8 cellular contexts compared by ENCODE assay signal in the genomic region with DNA sequence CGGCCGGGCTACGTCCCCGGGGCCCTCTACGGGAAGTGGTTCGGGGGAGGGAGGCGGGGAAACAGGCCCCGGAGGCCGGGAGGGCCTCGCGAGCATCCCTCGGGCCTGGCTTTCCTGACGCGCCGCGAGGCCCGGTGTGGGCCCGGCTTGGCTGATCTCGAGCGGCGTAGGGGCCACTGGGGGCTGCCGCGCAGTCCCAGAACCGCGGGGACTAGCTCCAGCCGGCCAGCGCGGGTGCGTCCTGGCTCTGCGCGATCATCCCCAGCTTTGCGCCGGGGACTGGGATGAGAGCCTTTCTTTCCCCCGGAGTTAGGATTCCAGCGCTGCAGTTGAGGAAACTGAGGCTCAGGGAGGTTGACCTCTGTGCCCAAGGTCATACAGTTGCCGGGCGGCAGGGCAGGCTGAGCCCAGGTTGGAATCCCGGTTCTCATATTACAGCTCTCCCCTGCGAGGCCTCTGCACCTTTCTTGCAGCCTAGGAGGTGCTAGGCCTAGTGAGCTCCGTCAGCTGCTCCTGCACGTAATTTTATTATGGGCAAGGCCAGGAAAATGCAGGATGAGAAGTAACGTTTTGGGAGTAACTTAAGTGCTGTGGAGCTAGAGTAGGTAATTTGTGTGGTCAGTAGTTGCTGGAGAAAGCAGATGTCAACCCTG. TPM values are rescaled to one million over a fixed set of nuclear protein-coding genes. Genes with fewer than 3 reads are reported as not detected.
DNase-seq lines count a peak whose midpoint lies in the region; ATAC-seq and TF ChIP-seq lines count a peak whose summit lies in the region.

No MANE protein-coding gene starts in this region.

- POLR2A ChIA-PET in activated naive CD8-positive, alpha-beta T cell treated with anti-CD3 and anti-CD28 coated beads, Interleukin-2, amount 10 ng/mL, durations not matched to agents 7 days and 5 days (lab: Charles Lee): interaction anchor here (0.6 to 2.6 kb wide), 6 partner anchors 11 to 621 kb away, joined by 3 to 10 read pairs (median 4); partner anchors contain the start of gene E2F6

- peak; percentile 36 for DNase-seq in NCI-H1694 (lab: John Stamatoyannopoulos, UW)
- DNase-seq in activated naive CD8-positive, alpha-beta T cell treated with anti-CD3 and anti-CD28 coated beads, Interleukin-2, amount 10 ng/mL, durations not matched to agents 7 days and 5 days: no peak
- no peak for DNase-seq in sciatic nerve (ENCODE audit: low spot score)
- DNase-seq in stimulated activated CD4-positive, alpha-beta T cell treated with anti-CD3 and anti-CD28 coated beads, Interleukin-4, amount 100 ng/mL, for 1 hour: no peak
- no peak for DNase-seq in GOT3 (lab: John Stamatoyannopoulos, UW)

- H3K27ac Mint-ChIP-seq in activated naive CD8-positive, alpha-beta T cell treated with anti-CD3 and anti-CD28 coated beads, Interleukin-2, amount 10 ng/mL, durations not matched to agents 7 days and 5 days: peak overlapping the region; percentile 79

- intact Hi-C loops in sciatic nerve (cut with DNase I): loop anchor here (5.0 kb wide), 1 partner anchor 55 kb away; no protein-coding TSS in a partner anchor

- peak overlapping the region; percentile 39 for H3K4me3 ChIP-seq in iPS-11a (ENCODE audit: low read depth, low read length)

- H3K4me3 Mint-ChIP-seq in activated naive CD8-positive, alpha-beta T cell treated with anti-CD3 and anti-CD28 coated beads, Interleukin-2, amount 10 ng/mL, durations not matched to agents 7 days and 5 days: peak overlapping the region; percentile 96

- peaks cover 63% of the 10 kb centered on the region for H3K4me1 Mint-ChIP-seq in activated naive CD8-positive, alpha-beta T cell treated with anti-CD3 and anti-CD28 coated beads, Interleukin-2, amount 10 ng/mL, durations not matched to agents 7 days and 5 days

- peak overlapping the region; percentile 78 for H3K27ac ChIP-seq in 22Rv1

- ATAC-seq in GM19025 (IDR thresholded peaks at IDR 0.05; ENCODE audit: low read depth, unreplicated experiment): peak; percentile 28
- peak; percentile 59 for ATAC-seq in activated naive CD8-positive, alpha-beta T cell treated with anti-CD3 and anti-CD28 coated beads, Interleukin-2, amount 10 ng/mL, durations not matched to agents 7 days and 5 days (ENCODE audit: low read depth)
- peak; percentile 0 for ATAC-seq in sciatic nerve

- no peaks in the 10 kb centered on the region for H3K9me3 Mint-ChIP-seq in activated naive CD8-positive, alpha-beta T cell treated with anti-CD3 and anti-CD28 coated beads, Interleukin-2, amount 10 ng/mL, durations not matched to agents 7 days and 5 days

- H3K36me3 Mint-ChIP-seq in activated naive CD8-positive, alpha-beta T cell treated with anti-CD3 and anti-CD28 coated beads, Interleukin-2, amount 10 ng/mL, durations not matched to agents 7 days and 5 days: peaks cover 5% of the 10 kb centered on the region

- no peaks in the 10 kb centered on the region for H3K27me3 Mint-ChIP-seq in activated naive CD8-positive, alpha-beta T cell treated with anti-CD3 and anti-CD28 coated beads, Interleukin-2, amount 10 ng/mL, durations not matched to agents 7 days and 5 days

- peak; percentile 25 for TF ChIP-seq CTCF in 22Rv1 (IDR thresholded peaks at IDR 0.05)

RNA-seq across cellular contexts. Expression of gene LPIN1, which starts 0.5 kb away (rescaled TPM):
- total RNA-seq in activated naive CD8-positive, alpha-beta T cell treated with anti-CD3 and anti-CD28 coated beads, Interleukin-2, amount 10 ng/mL, durations not matched to agents 7 days and 5 days: 10 to 100 TPM; 70.9 to 71.7 TPM
- 141 TPM for total RNA-seq in sciatic nerve

Comparison
In these comparisons a context has a peak if more than half of its experiments do, and no peak if none do; other contexts are left out.
1. ATAC-seq: peak in every context shown above with its lines; median percentile 59 in activated naive CD8-positive, alpha-beta T cell treated with anti-CD3 and anti-CD28 coated beads, Interleukin-2, amount 10 ng/mL, durations not matched to agents 7 days and 5 days; 28 in GM19025; 0 in sciatic nerve.